ENCODE assay signal across 8 cellular contexts in genomic region chr2:223944704-223945531, GRCh38. TPM values are rescaled to one million over a fixed set of nuclear protein-coding genes. Genes with fewer than 3 reads are reported as not detected.
A peak's percentile ranks its signal among the peaks of the same experiment; 100 is the strongest.
DNase-seq lines count a peak whose midpoint lies in the region; ATAC-seq, FAIRE-seq and TF ChIP-seq lines count a peak whose summit lies in the region.

A gene with protein sequence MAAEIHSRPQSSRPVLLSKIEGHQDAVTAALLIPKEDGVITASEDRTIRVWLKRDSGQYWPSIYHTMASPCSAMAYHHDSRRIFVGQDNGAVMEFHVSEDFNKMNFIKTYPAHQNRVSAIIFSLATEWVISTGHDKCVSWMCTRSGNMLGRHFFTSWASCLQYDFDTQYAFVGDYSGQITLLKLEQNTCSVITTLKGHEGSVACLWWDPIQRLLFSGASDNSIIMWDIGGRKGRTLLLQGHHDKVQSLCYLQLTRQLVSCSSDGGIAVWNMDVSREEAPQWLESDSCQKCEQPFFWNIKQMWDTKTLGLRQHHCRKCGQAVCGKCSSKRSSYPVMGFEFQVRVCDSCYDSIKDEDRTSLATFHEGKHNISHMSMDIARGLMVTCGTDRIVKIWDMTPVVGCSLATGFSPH (minus strand): TSS chr2:223945335. CDS start chr2:223945284, 51 bp downstream.

- ATAC-seq in GM19324 (IDR thresholded peaks at IDR 0.05; ENCODE audit: low FRiP score, unreplicated experiment) (peak; percentile 89), HG03457 (IDR thresholded peaks at IDR 0.05; ENCODE audit: unreplicated experiment) (peak; percentile 69), HepG2 (peak; percentile 95)

- H3K27ac ChIP-seq in BLaER1 treated with 17β-estradiol and CSF1 and Interleukin-3, amounts not matched to agents 10 nM and 100 nM: peak within 1 kb of the TSS; percentile 84 to 96 (median 91)
- peak within 1 kb of the TSS; percentile 85 for H3K27ac ChIP-seq in HepG2 (ENCODE audit: extremely low read length, insufficient read depth, low read length)

- H3K4me3 Mint-ChIP-seq in dendritic cell treated with granulocyte-macrophage colony-stimulating factor and Interleukin-4, amounts not matched to agents 40 ng/mL and 50 ng/mL, for 4 days: peak within 1 kb of the TSS; percentile 99

- peaks cover 19% of the 10 kb centered on the region for H3K4me1 Mint-ChIP-seq in dendritic cell treated with granulocyte-macrophage colony-stimulating factor and Interleukin-4, amounts not matched to agents 40 ng/mL and 50 ng/mL, for 4 days (ENCODE audit: low read depth)

- H3K9me3 Mint-ChIP-seq in dendritic cell treated with granulocyte-macrophage colony-stimulating factor and Interleukin-4, amounts not matched to agents 40 ng/mL and 50 ng/mL, for 4 days: peaks cover under 1% of the 10 kb centered on the region

- FAIRE-seq in HepG2 (lab: Jason Lieb, UNC): no peak

- in situ Hi-C loops in HepG2 (cut with HindIII; ENCODE audit: extremely low pct_ligation_motif_present, low pct_unique_long_range_greater_than_20kb): no loop called here

- peaks cover 7 to 20% (median 13%) of the 10 kb centered on the region in 11 experiments; a peak in 21 of 22 replicates for H3K9me3 ChIP-seq in BLaER1 treated with 17β-estradiol and CSF1 and Interleukin-3, amounts not matched to agents 10 nM and 100 nM (replicated peaks in 1 of 11)
- no peaks in the 10 kb centered on the region for H3K9me3 ChIP-seq in HepG2 (ENCODE audit: low read length)

- peak within 1 kb of the TSS; percentile 91 to 100 (median 98) for H3K4me3 ChIP-seq in BLaER1 treated with 17β-estradiol and CSF1 and Interleukin-3, amounts not matched to agents 10 nM and 100 nM
- H3K4me3 ChIP-seq in HepG2 (replicated peaks in 1 of 3; ENCODE audit: insufficient read depth in 1 of 3, low read depth in 2 of 3, low read length in 3 of 3): peak within 1 kb of the TSS; percentile 80 to 100 (median 99)

- POLR2A ChIA-PET in HepG2 (lab: Yijun Ruan, JAX): interaction anchor here (0.7 to 3.6 kb wide), 8 partner anchors 9 to 201 kb away, joined by 3 to 69 read pairs (median 6); partner anchors contain the start of gene MRPL44

- H3K27me3 Mint-ChIP-seq in dendritic cell treated with granulocyte-macrophage colony-stimulating factor and Interleukin-4, amounts not matched to agents 40 ng/mL and 50 ng/mL, for 4 days: no peaks in the 10 kb centered on the region

- WGBS in HepG2 (ENCODE audit: low lambda C conversion rate): 1% methylated on average over 59 of the region's 87 CpGs

- peak within 1 kb of the TSS; percentile 88 to 99 (median 95) for H3K9ac ChIP-seq in BLaER1 treated with 17β-estradiol and CSF1 and Interleukin-3, amounts not matched to agents 10 nM and 100 nM
- H3K9ac ChIP-seq in HepG2 (ENCODE audit: insufficient read depth, low read depth, low read length): peak within 1 kb of the TSS; percentile 98

- BruUV-seq in HepG2 (replicated peaks; lab: Mats Ljungman, UMichigan): no TSS peak

- CTCF ChIA-PET in HepG2 (lab: Yijun Ruan, JAX; ENCODE audit: low intra/inter-chr PET ratio, low total read pairs): interaction anchor here (0.7 kb wide), 1 partner anchor 26 kb away, joined by 3 read pairs; no protein-coding TSS in a partner anchor

- TF ChIP-seq POLR2A in HepG2 (IDR thresholded peaks at IDR 0.05; ENCODE audit: insufficient read depth in 1 of 2, low read depth in 2 of 2, low read length in 2 of 2): peak; percentile 90 to 95

- intact Hi-C loops in dendritic cell treated with granulocyte-macrophage colony-stimulating factor and Interleukin-4, amounts not matched to agents 40 ng/mL and 50 ng/mL, for 4 days (cut with micrococcal nuclease): loop anchor here (1.0 kb wide), 1 partner anchor 12 kb away; the partner anchor contains the start of gene MRPL44
- intact Hi-C loops in HepG2 (cut with micrococcal nuclease; ENCODE audit: unreplicated experiment): loop anchor here (1.0 to 2.0 kb wide), 2 partner anchors 15 to 36 kb away; no protein-coding TSS in a partner anchor

- peaks cover 4 to 22% (median 7%) of the 10 kb centered on the region in 11 experiments; a peak in 14 of 22 replicates for H3K36me3 ChIP-seq in BLaER1 treated with 17β-estradiol and CSF1 and Interleukin-3, amounts not matched to agents 10 nM and 100 nM
- H3K36me3 ChIP-seq in HepG2 (replicated peaks in 1 of 2; ENCODE audit: control insufficient read depth in 1 of 2, insufficient read depth in 2 of 2, low read length in 2 of 2): no peaks in the 10 kb centered on the region

- peaks cover 16 to 35% (median 20%) of the 10 kb centered on the region in 10 experiments for H3K4me1 ChIP-seq in BLaER1 treated with 17β-estradiol and CSF1 and Interleukin-3, amounts not matched to agents 10 nM and 100 nM
- peaks cover 37% of the 10 kb centered on the region for H3K4me1 ChIP-seq in HepG2 (ENCODE audit: insufficient read depth, low read length)

- H3K79me2 ChIP-seq in HepG2 (ENCODE audit: insufficient read depth, low read length): peaks cover 44% of the 10 kb centered on the region

- H3K27me3 ChIP-seq in BLaER1 treated with 17β-estradiol and CSF1 and Interleukin-3, amounts not matched to agents 10 nM and 100 nM: no peaks in the 10 kb centered on the region
- H3K27me3 ChIP-seq in HepG2 (ENCODE audit: control insufficient read depth in 1 of 2, insufficient read depth in 2 of 2, low read length in 2 of 2): no peaks in the 10 kb centered on the region; a peak in 1 of 5 replicates

- DNase-seq in NCI-H69 (lab: John Stamatoyannopoulos, UW) (peak; percentile 88), HepG2 (ENCODE audit: low spot score) (peak; percentile 75)
- DNase-seq in activated CD4-positive, alpha-beta T cell treated with anti-CD3 and anti-CD28 coated beads, Interleukin-2, amount 50 U/mL, for 24 hours (ENCODE audit: low read depth in 1 of 2, low spot score in 1 of 2): peak; percentile 58 to 61
- DNase-seq in stimulated activated CD4-positive, alpha-beta T cell treated with anti-CD3 and anti-CD28 coated beads, Interleukin-2, amount 100 ng/mL, for 48 hours: peak; percentile 69 to 70

- peak within 1 kb of the TSS; percentile 84 to 97 (median 91) for H3K4me2 ChIP-seq in BLaER1 treated with 17β-estradiol and CSF1 and Interleukin-3, amounts not matched to agents 10 nM and 100 nM
- peak within 1 kb of the TSS; percentile 94 for H3K4me2 ChIP-seq in HepG2 (ENCODE audit: low read depth, low read length)

- H4K20me1 ChIP-seq in BLaER1 treated with 17β-estradiol and CSF1 and Interleukin-3, amounts not matched to agents 10 nM and 100 nM: peaks cover 0 to 27% (median 16%) of the 10 kb centered on the region in 11 experiments; a peak in 15 of 22 replicates
- H4K20me1 ChIP-seq in HepG2 (ENCODE audit: insufficient read depth, low read length): peaks cover 11% of the 10 kb centered on the region; the same call in 1 of the 2 replicates

- peak within 1 kb of the TSS; percentile 99 for H3K27ac Mint-ChIP-seq in dendritic cell treated with granulocyte-macrophage colony-stimulating factor and Interleukin-4, amounts not matched to agents 40 ng/mL and 50 ng/mL, for 4 days

- peak; percentile 24; the same call in 1 of the 2 replicates for TF ChIP-seq CTCF in HepG2 (CRISPR knock-in tag; IDR thresholded peaks at IDR 0.05)

- TF ChIP-seq EP300 in HepG2 (IDR thresholded peaks at IDR 0.05; ENCODE audit: low read depth in 2 of 2, low read length in 2 of 2): peak; percentile 69 to 77; a peak in 3 of 4 replicates
- TF ChIP-seq EP300 in HepG2 (CRISPR knock-in tag; IDR thresholded peaks at IDR 0.05; ENCODE audit: borderline replicate concordance): peak; percentile 85

- peak; percentile 80 for TF ChIP-seq RAD21 in HepG2 (CRISPR knock-in tag; IDR thresholded peaks at IDR 0.05)

- no peak within 1 kb of the TSS for H2AFZ ChIP-seq in HepG2 (ENCODE audit: low read length)

- H3K36me3 Mint-ChIP-seq in dendritic cell treated with granulocyte-macrophage colony-stimulating factor and Interleukin-4, amounts not matched to agents 40 ng/mL and 50 ng/mL, for 4 days (ENCODE audit: low read depth): peaks cover 40% of the 10 kb centered on the region

TF ChIP-seq in HepG2, 621 proteins besides CTCF, POLR2A, EP300 and RAD21 (continues in another document):
- TF ChIP-seq IRF1 (CRISPR knock-in tag; IDR thresholded peaks at IDR 0.05; ENCODE audit: low read depth) (no peak), ZNF256 (CRISPR knock-in tag; conservative IDR thresholded peaks at IDR 0.05) (0 out of 2 replicates have a peak, but pooled peaks have one; percentile 51)

RNA-seq across cellular contexts. Expression of the gene that starts here (rescaled TPM):
- total RNA-seq in HepG2 (2016; rRNA removed; fragmentation: Illumina TruSeq; extraction: Trizol): 77.0 and 92.1 TPM in 2 replicates
- total RNA-seq in HepG2 (2016; cell fraction: cytosol; rRNA removed; fragmentation: Illumina TruSeq; extraction: Trizol; ENCODE audit: low read depth): 11.5 and 14.6 TPM in 2 replicates
- total RNA-seq in HepG2 (2016; cell fraction: insoluble cytoplasmic fraction; rRNA removed; fragmentation: Illumina TruSeq; extraction: Trizol): 74.9 and 94.6 TPM in 2 replicates
- total RNA-seq in HepG2 (2016; cell fraction: membrane; rRNA removed; fragmentation: Illumina TruSeq; extraction: Trizol): 26.9 and 28.9 TPM in 2 replicates
- total RNA-seq in HepG2 (2016; cell fraction: nucleus; rRNA removed; fragmentation: Illumina TruSeq; extraction: Trizol): 97.2 and 104 TPM in 2 replicates
- polyA plus RNA-seq in HepG2 (2011; rRNA removed): 77.1 and 78.4 TPM in 2 replicates
- polyA plus RNA-seq in HepG2 (2011; cell fraction: cytosol; rRNA removed): 40.1 and 47.7 TPM in 2 replicates
- polyA plus RNA-seq in HepG2 (2011; cell fraction: nucleus; rRNA removed): 98.7 and 128 TPM in 2 replicates
- polyA plus RNA-seq in HepG2 (2012): 36.5 and 42.3 TPM in 2 replicates
- polyA plus RNA-seq in HepG2 (2016; cell fraction: cytosol; fragmentation: Illumina TruSeq; extraction: Trizol; ENCODE audit: low read depth): 4.0 and 4.3 TPM in 2 replicates
- 72.6 and 75.5 TPM in 2 replicates for polyA plus RNA-seq in HepG2 (2016; cell fraction: insoluble cytoplasmic fraction; fragmentation: Illumina TruSeq; extraction: Trizol; ENCODE audit: low read depth)
- polyA plus RNA-seq in HepG2 (2016; cell fraction: membrane; fragmentation: Illumina TruSeq; extraction: Trizol; ENCODE audit: low read depth): 10.6 and 12.5 TPM in 2 replicates
- polyA plus RNA-seq in HepG2 (2016; cell fraction: nucleus; fragmentation: Illumina TruSeq; extraction: Trizol; ENCODE audit: insufficient read depth, low read depth): 136 and 138 TPM in 2 replicates
- polyA minus RNA-seq in HepG2 (2011; rRNA and poly(A)+ RNA removed; ENCODE audit: low replicate concordance): 55.3 and 443 TPM in 2 replicates
- polyA minus RNA-seq in HepG2 (2011; cell fraction: cytosol; rRNA and poly(A)+ RNA removed): 49.8 and 57.9 TPM in 2 replicates
- polyA minus RNA-seq in HepG2 (2011; cell fraction: nucleus; rRNA and poly(A)+ RNA removed): 186 and 218 TPM in 2 replicates

Comparison
In these comparisons a context has a peak if more than half of its experiments do, and no peak if none do; other contexts are left out.
1. Peak in every context shown above with its lines: DNase-seq, ATAC-seq, H3K4me3 ChIP-seq and H3K27ac ChIP-seq.